Comparison of ENCODE assay signal across 8 cellular contexts in genomic region chr19:50723735-50724521, GRCh38. TPM values are rescaled to one million over a fixed set of nuclear protein-coding genes. Genes with fewer than 3 reads are reported as not detected.
A peak's percentile ranks its signal among the peaks of the same experiment; 100 is the strongest.
DNase-seq lines count a peak whose midpoint lies in the region; ATAC-seq, FAIRE-seq and TF ChIP-seq lines count a peak whose summit lies in the region.

No MANE protein-coding gene starts in this region.

- TF ChIP-seq CTCF in A549 (IDR thresholded peaks at IDR 0.05) (no peak), HEK293 (tag by site-specific recombination; IDR thresholded peaks at IDR 0.05) (no peak), cardiac fibroblast (IDR thresholded peaks at IDR 0.05; ENCODE audit: low read depth, low read length) (no peak), GM20000 (IDR thresholded peaks at IDR 0.05; ENCODE audit: extremely low read depth, missing control alignments) (no peak)

- peak overlapping the region; percentile 68 to 86 for H3K27ac ChIP-seq in A549
- peak overlapping the region; percentile 27; the same call in 1 of the 2 replicates for H3K27ac ChIP-seq in HEK293 (ENCODE audit: extremely low read depth, low read depth, low read length)
- H3K27ac ChIP-seq in muscle layer of duodenum (ENCODE audit: low read length) = no peak overlapping the region

- H3K4me2 ChIP-seq in A549 = peak overlapping the region; percentile 96

- TF ChIP-seq EP300 in A549 (IDR thresholded peaks at IDR 0.05) = no peak

- TF ChIP-seq RAD21 in A549 (conservative IDR thresholded peaks at IDR 0.05 in 1 of 2, IDR thresholded peaks at IDR 0.05 in 1 of 2) = no peak; a peak in 1 of 5 replicates

- no peaks in the 10 kb centered on the region for H3K27me3 ChIP-seq in muscle layer of duodenum (ENCODE audit: low read depth, low read length)

- no peak for FAIRE-seq in A549 (lab: Jason Lieb, UNC)

- ATAC-seq in A549 = no peak; a peak in 1 of 6 replicates
- no peak for ATAC-seq in HG02885 (IDR thresholded peaks at IDR 0.05; ENCODE audit: poor library complexity, unreplicated experiment)
- no peak for ATAC-seq in HG02571 (IDR thresholded peaks at IDR 0.05; ENCODE audit: unreplicated experiment)

- 78% methylated on average over 12 of the region's 31 CpGs for WGBS in A549 (ENCODE audit: missing lambda C conversion rate)

- H3K9me3 ChIP-seq in A549 (no peaks in the 10 kb centered on the region), HEK293 (ENCODE audit: control insufficient read depth, insufficient read depth, low read depth, low read length) (no peaks in the 10 kb centered on the region), muscle layer of duodenum (ENCODE audit: control insufficient read depth in 1 of 2, low read length in 2 of 2) (no peaks in the 10 kb centered on the region)

- TF ChIP-seq POLR2A in A549 (IDR thresholded peaks at IDR 0.05; ENCODE audit: low read length) = no peak

- H3K4me1 ChIP-seq in A549 (peaks cover 19% of the 10 kb centered on the region), HEK293 (ENCODE audit: control insufficient read depth, insufficient read depth, low read length) (peaks cover 7% of the 10 kb centered on the region; the same call in 1 of the 2 replicates), muscle layer of duodenum (ENCODE audit: control insufficient read depth in 1 of 2, insufficient read depth in 2 of 2, low read length in 2 of 2) (peaks cover 0 to 38% of the 10 kb centered on the region in 2 donors)

- no peaks in the 10 kb centered on the region; a peak in 1 of 3 replicates for H3K36me3 ChIP-seq in HEK293 (ENCODE audit: control insufficient read depth in 2 of 2, insufficient read depth in 1 of 2, low read length in 2 of 2)
- no peaks in the 10 kb centered on the region for H3K36me3 ChIP-seq in muscle layer of duodenum (ENCODE audit: control insufficient read depth in 1 of 2, insufficient read depth in 2 of 2, low read length in 2 of 2)

- peak overlapping the region; percentile 47 for H3K4me3 ChIP-seq in A549
- peak overlapping the region; percentile 65 for H3K4me3 ChIP-seq in HEK293 (ENCODE audit: low read depth, low read length)
- peak overlapping the region; percentile 61 to 69 for H3K4me3 ChIP-seq in cardiac fibroblast (replicated peaks in 1 of 2; ENCODE audit: low read depth in 2 of 2, low read length in 2 of 2)
- H3K4me3 ChIP-seq in muscle layer of duodenum (ENCODE audit: low read depth in 1 of 2, low read length in 2 of 2) = peak overlapping the region; percentile 56 to 79

- no peak for DNase-seq in A549 (ENCODE audit: low read depth in 1 of 2, low spot score in 1 of 2)
- no peak for DNase-seq in cardiac fibroblast (ENCODE audit: low read depth in 2 of 2)
- no peak for DNase-seq in SHP77 treated with DMSO at 0.1 percent for 48 hours (lab: John Stamatoyannopoulos, UW)
- DNase-seq in GM20000 (ENCODE audit: low spot score) = no peak

- POLR2A ChIA-PET in A549 (lab: Yijun Ruan, JAX) = interaction anchor here (0.9 to 2.1 kb wide), 14 partner anchors 10 to 198 kb away, joined by 4 to 34 read pairs (median 8); no protein-coding TSS in a partner anchor
- POLR2A ChIA-PET in HEK293 (lab: Yijun Ruan, JAX) = interaction anchor here (0.6 to 2.3 kb wide), 17 partner anchors 11 to 1284 kb away, joined by 3 to 28 read pairs (median 4); partner anchors contain the start of genes KCNC3, POLD1 and ZNF615

- CTCF ChIA-PET in A549 (lab: Yijun Ruan, JAX) (interaction anchor here (0.7 to 18.4 kb wide), 63 partner anchors 11 to 380 kb away, joined by 3 to 272 read pairs (median 5); partner anchors contain the start of gene JOSD2), HEK293 (lab: Yijun Ruan, JAX) (interaction anchor here (0.5 to 5.9 kb wide), 35 partner anchors 8 to 1455 kb away, joined by 3 to 75 read pairs (median 5); partner anchors contain the start of gene POLD1)

TF ChIP-seq in A549, 52 proteins besides CTCF, POLR2A, EP300 and RAD21:
- TF ChIP-seq, protein P1, sequence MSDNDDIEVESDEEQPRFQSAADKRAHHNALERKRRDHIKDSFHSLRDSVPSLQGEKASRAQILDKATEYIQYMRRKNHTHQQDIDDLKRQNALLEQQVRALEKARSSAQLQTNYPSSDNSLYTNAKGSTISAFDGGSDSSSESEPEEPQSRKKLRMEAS (IDR thresholded peaks at IDR 0.05) = peak; percentile 79
- 0 out of 2 replicates have a peak, but pooled peaks have one; percentile 43 for TF ChIP-seq RNF2 (IDR thresholded peaks at IDR 0.05; ENCODE audit: borderline replicate concordance, low read depth)
- no peak for TF ChIP-seq RARB (CRISPR knock-in tag; IDR thresholded peaks at IDR 0.05)

TF ChIP-seq in HEK293, 187 proteins besides CTCF, POLR2A, EP300 and RAD21 (continues in another document):
- TF ChIP-seq ZNF777 (tag by site-specific recombination; IDR thresholded peaks at IDR 0.05; ENCODE audit: borderline replicate concordance) = peak; percentile 20; the same call in 1 of the 2 replicates
- TF ChIP-seq ZNF513 (tag by site-specific recombination; IDR thresholded peaks at IDR 0.05) = peak; percentile 72
- peak; percentile 90; the same call in 1 of the 2 replicates for TF ChIP-seq ZIC2 (tag by site-specific recombination; IDR thresholded peaks at IDR 0.05)
- TF ChIP-seq, protein P2, sequence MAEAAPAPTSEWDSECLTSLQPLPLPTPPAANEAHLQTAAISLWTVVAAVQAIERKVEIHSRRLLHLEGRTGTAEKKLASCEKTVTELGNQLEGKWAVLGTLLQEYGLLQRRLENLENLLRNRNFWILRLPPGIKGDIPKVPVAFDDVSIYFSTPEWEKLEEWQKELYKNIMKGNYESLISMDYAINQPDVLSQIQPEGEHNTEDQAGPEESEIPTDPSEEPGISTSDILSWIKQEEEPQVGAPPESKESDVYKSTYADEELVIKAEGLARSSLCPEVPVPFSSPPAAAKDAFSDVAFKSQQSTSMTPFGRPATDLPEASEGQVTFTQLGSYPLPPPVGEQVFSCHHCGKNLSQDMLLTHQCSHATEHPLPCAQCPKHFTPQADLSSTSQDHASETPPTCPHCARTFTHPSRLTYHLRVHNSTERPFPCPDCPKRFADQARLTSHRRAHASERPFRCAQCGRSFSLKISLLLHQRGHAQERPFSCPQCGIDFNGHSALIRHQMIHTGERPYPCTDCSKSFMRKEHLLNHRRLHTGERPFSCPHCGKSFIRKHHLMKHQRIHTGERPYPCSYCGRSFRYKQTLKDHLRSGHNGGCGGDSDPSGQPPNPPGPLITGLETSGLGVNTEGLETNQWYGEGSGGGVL (tag by site-specific recombination; IDR thresholded peaks at IDR 0.05) = 0 out of 2 replicates have a peak, but pooled peaks have one; percentile 9
- no peak for TF ChIP-seq ZNF23 (tag by site-specific recombination; IDR thresholded peaks at IDR 0.05; ENCODE audit: borderline replicate concordance)
- no peak for TF ChIP-seq ZNF324 (tag by site-specific recombination; IDR thresholded peaks at IDR 0.05)

RNA-seq across cellular contexts. Expression of gene CLEC11A, which starts 0.8 kb away (rescaled TPM):
- 1.4 and 1.5 TPM in 2 replicates for polyA plus RNA-seq in A549 (2011; rRNA removed)
- polyA plus RNA-seq in A549 (2012; cell fraction: cytosol; rRNA removed) = 5.7 and 9.0 TPM in 2 replicates
- polyA plus RNA-seq in A549 (2012; cell fraction: nucleus; rRNA removed) = 9.7 and 13.1 TPM in 2 replicates
- 5.0 to 6.4 TPM (median 6.2 TPM) in 3 replicates for polyA plus RNA-seq in A549 (2017; fragmentation: RNase III; extraction: RNeasy Plus Mini Kit Qiagen cat#74134 plus additional on column Dnase treatment)
- polyA minus RNA-seq in A549 (2011; rRNA and poly(A)+ RNA removed) = 0.34 and 0.37 TPM in 2 replicates

RNA-seq across cellular contexts. Expression of gene SHANK1, which starts 4.3 kb away (rescaled TPM):
- polyA plus RNA-seq in A549 (2011; rRNA removed) = 0.01 and 0.04 TPM in 2 replicates
- polyA plus RNA-seq in A549 (2012; cell fraction: cytosol; rRNA removed) = 0.04 and 0.06 TPM in 2 replicates
- 0.04 and 0.07 TPM in 2 replicates for polyA plus RNA-seq in A549 (2012; cell fraction: nucleus; rRNA removed)
- polyA plus RNA-seq in A549 (2017; fragmentation: RNase III; extraction: RNeasy Plus Mini Kit Qiagen cat#74134 plus additional on column Dnase treatment) = 0.07 to 0.17 TPM (median 0.09 TPM) in 3 replicates
- polyA minus RNA-seq in A549 (2011; rRNA and poly(A)+ RNA removed) = 0.41 TPM in 1 of 2 replicates, not detected in the other

RNA-seq across cellular contexts. Expression of gene GPR32, which starts 46.3 kb away (rescaled TPM):
- polyA plus RNA-seq in A549 (2011; rRNA removed) (not detected in 2 replicates), A549 (2017; fragmentation: RNase III; extraction: RNeasy Plus Mini Kit Qiagen cat#74134 plus additional on column Dnase treatment) (not detected in 3 replicates)
- not detected in 2 replicates for polyA plus RNA-seq in A549 (2012; cell fraction: cytosol; rRNA removed)
- not detected in 2 replicates for polyA plus RNA-seq in A549 (2012; cell fraction: nucleus; rRNA removed)
- not detected in 2 replicates for polyA minus RNA-seq in A549 (2011; rRNA and poly(A)+ RNA removed)
